In the genomic region with DNA sequence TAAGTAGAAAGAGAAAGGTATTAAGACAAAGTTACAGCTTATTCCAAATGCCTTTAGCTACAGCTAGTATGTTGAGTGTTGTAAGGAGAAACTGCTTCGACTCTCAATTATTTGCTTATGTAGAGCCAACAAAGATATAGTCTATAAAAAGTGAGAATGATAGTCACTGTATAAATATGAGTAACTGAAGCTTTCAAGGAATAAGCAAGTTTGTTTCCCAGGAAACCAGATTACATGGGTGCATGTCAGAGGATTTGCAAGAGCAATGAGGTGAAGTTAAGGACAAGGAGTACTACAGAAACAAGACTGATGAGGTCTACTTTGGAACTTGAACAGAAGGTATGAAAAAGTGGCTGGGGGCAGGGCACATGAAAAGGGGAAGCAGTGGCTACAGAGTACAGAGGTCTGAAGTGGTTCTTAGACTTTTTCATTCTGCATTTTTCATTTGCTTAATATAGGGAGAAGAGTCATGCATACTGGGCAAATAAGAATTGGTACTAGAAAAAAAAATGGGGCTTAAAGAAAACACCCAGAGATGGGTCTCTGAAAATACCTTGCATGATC, we compare ENCODE assay signal across 13 cellular contexts.
A peak's percentile ranks its signal among the peaks of the same experiment; 100 is the strongest.
DNase-seq lines count a peak whose midpoint lies in the region; ATAC-seq and TF ChIP-seq lines count a peak whose summit lies in the region.
"Had no signal": no experiment of that assay in that cellular context is flagged by ENCODE, and none has a peak within 500 bp of the region (broad histone marks: within the 10 kb centered on the region; RNA-seq: fewer than 3 reads in every experiment).

No MANE protein-coding gene starts in this region.

- WGBS in mesendoderm (ENCODE audit: extremely low coverage, insufficient coverage, low lambda C conversion rate), result no CpG with 5 or more reads among the region's 1 CpG
- 89 to 100% methylated on average over 1 of the region's 1 CpG for WGBS in endodermal cell (ENCODE audit: insufficient coverage in 1 of 2, insufficient read length in 1 of 2), 2 experiments

- no peak overlapping the region for H4K5ac ChIP-seq in mesendoderm (ENCODE audit: low read length)

- H3K36me3 ChIP-seq in mesendoderm (ENCODE audit: control insufficient read depth, insufficient read depth, low read length), result no peaks in the 10 kb centered on the region
- H3K36me3 ChIP-seq in right atrium auricular region, result no peaks in the 10 kb centered on the region
- no peaks in the 10 kb centered on the region for H3K36me3 ChIP-seq in endodermal cell (ENCODE audit: control insufficient read depth, insufficient read depth, low read length)

- no peaks in the 10 kb centered on the region for H3K79me2 ChIP-seq in mesendoderm (ENCODE audit: control insufficient read depth, insufficient read depth, low read length)

- ATAC-seq in GM19452 (IDR thresholded peaks at IDR 0.05; ENCODE audit: unreplicated experiment) (peak; percentile 61), HG02885 (IDR thresholded peaks at IDR 0.05; ENCODE audit: poor library complexity, unreplicated experiment) (peak; percentile 84)
- ATAC-seq: activated CD4-positive, alpha-beta T cell treated with anti-CD3 and anti-CD28 coated beads for 36 hours had no signal

- no peak overlapping the region for H3K56ac ChIP-seq in mesendoderm (ENCODE audit: low read length)

- no peaks in the 10 kb centered on the region for H3K9me3 Mint-ChIP-seq in endodermal cell
- H3K9me3 Mint-ChIP-seq: activated naive CD4-positive, alpha-beta T cell treated with anti-CD3 and anti-CD28 coated beads for 36 hours had no signal

- no peak overlapping the region for H3K4me3 Mint-ChIP-seq in endodermal cell
- H3K4me3 Mint-ChIP-seq: activated CD4-positive, alpha-beta T cell treated with anti-CD3 and anti-CD28 coated beads for 36 hours; activated naive CD4-positive, alpha-beta T cell treated with anti-CD3 and anti-CD28 coated beads for 36 hours had no signal

- H3K4ac ChIP-seq in mesendoderm (ENCODE audit: low read depth, low read length), result no peak overlapping the region

- no peaks in the 10 kb centered on the region for H3K27me3 ChIP-seq in mesendoderm (ENCODE audit: insufficient read depth, low read length, poor library complexity)
- H3K27me3 ChIP-seq in right atrium auricular region, result no peaks in the 10 kb centered on the region
- no peaks in the 10 kb centered on the region for H3K27me3 ChIP-seq in endodermal cell (ENCODE audit: control insufficient read depth, insufficient read depth, low read length, poor library complexity, severe bottlenecking)

- H3K36me3 Mint-ChIP-seq in endodermal cell (ENCODE audit: low read depth), result no peaks in the 10 kb centered on the region

- no peak overlapping the region for H2BK5ac ChIP-seq in mesendoderm (ENCODE audit: low read length)

- H3K27me3 Mint-ChIP-seq in endodermal cell (ENCODE audit: insufficient read depth), result peaks cover 2% of the 10 kb centered on the region
- H3K27me3 Mint-ChIP-seq: activated CD4-positive, alpha-beta T cell treated with anti-CD3 and anti-CD28 coated beads for 36 hours had no signal

- no peak overlapping the region for H3K18ac ChIP-seq in mesendoderm (ENCODE audit: low read length)

- no peak overlapping the region for H3K9ac ChIP-seq in mesendoderm (ENCODE audit: low read length)
- H3K9ac ChIP-seq in endodermal cell (ENCODE audit: extremely low read depth, low read length, poor library complexity, severe bottlenecking), result no peak overlapping the region

- no peaks in the 10 kb centered on the region for H3K79me1 ChIP-seq in mesendoderm (ENCODE audit: low read length)

- H2BK15ac ChIP-seq in mesendoderm (replicated peaks; ENCODE audit: low read depth), result no peak overlapping the region

- no peak overlapping the region for H3K27ac Mint-ChIP-seq in endodermal cell
- H3K27ac Mint-ChIP-seq: activated CD4-positive, alpha-beta T cell treated with anti-CD3 and anti-CD28 coated beads for 36 hours; activated naive CD4-positive, alpha-beta T cell treated with anti-CD3 and anti-CD28 coated beads for 36 hours had no signal

- TF ChIP-seq CTCF in right atrium auricular region (IDR thresholded peaks at IDR 0.05) (no peak), endodermal cell (conservative IDR thresholded peaks at IDR 0.05) (no peak)

- no peaks in the 10 kb centered on the region for H3K9me3 ChIP-seq in right atrium auricular region
- no peaks in the 10 kb centered on the region for H3K9me3 ChIP-seq in endodermal cell (ENCODE audit: control insufficient read depth, low read length)

- H3K27ac ChIP-seq in mesendoderm (ENCODE audit: low read depth, low read length), result no peak overlapping the region
- H3K27ac ChIP-seq in right atrium auricular region, result no peak overlapping the region
- H3K27ac ChIP-seq in endodermal cell (ENCODE audit: low read depth, low read length), result no peak overlapping the region
- H3K27ac ChIP-seq: RWPE1, skin epidermis had no signal

- H2BK120ac ChIP-seq in mesendoderm (ENCODE audit: low read depth, low read length), result no peak overlapping the region

- no peak overlapping the region for H2AK5ac ChIP-seq in mesendoderm (ENCODE audit: low read length)

- H3K4me1 Mint-ChIP-seq in endodermal cell, result no peaks in the 10 kb centered on the region
- H3K4me1 Mint-ChIP-seq: activated CD4-positive, alpha-beta T cell treated with anti-CD3 and anti-CD28 coated beads for 36 hours had no signal

- H4K8ac ChIP-seq in mesendoderm (ENCODE audit: low read depth, low read length), result no peak overlapping the region

- H3K23ac ChIP-seq in mesendoderm (ENCODE audit: low read length), result no peak overlapping the region

- DNase-seq in NOMO-1 treated with dmso at 0.1 percent for 144 hours (lab: John Stamatoyannopoulos, UW; ENCODE audit: unreplicated experiment), result peak; percentile 4
- peak; percentile 15 for DNase-seq in renal cortical epithelial cell (ENCODE audit: low read depth)
- DNase-seq in mesendoderm, result no peak
- no peak for DNase-seq in right atrium auricular region (ENCODE audit: low spot score)
- no peak for DNase-seq in endodermal cell
- DNase-seq in DMS153 treated with DMSO at 0.1 percent for 48 hours (lab: John Stamatoyannopoulos, UW; ENCODE audit: unreplicated experiment), result no peak
- DNase-seq: activated CD4-positive, alpha-beta T cell treated with anti-CD3 and anti-CD28 coated beads for 36 hours; activated naive CD4-positive, alpha-beta T cell treated with anti-CD3 and anti-CD28 coated beads for 36 hours; NCI-H2029 had no signal

- H3K4me1 ChIP-seq in mesendoderm (ENCODE audit: control insufficient read depth, low read depth, low read length) (no peaks in the 10 kb centered on the region), right atrium auricular region (no peaks in the 10 kb centered on the region), endodermal cell (ENCODE audit: control insufficient read depth, insufficient read depth, low read length) (no peaks in the 10 kb centered on the region)

- H3K4me3 ChIP-seq in mesendoderm (ENCODE audit: low read length) (no peak overlapping the region), right atrium auricular region (no peak overlapping the region), endodermal cell (ENCODE audit: low read length) (no peak overlapping the region)
- H3K4me3 ChIP-seq: skin epidermis had no signal

- H3K4me2 ChIP-seq in mesendoderm (ENCODE audit: low read length), result no peak overlapping the region

Comparison
In these comparisons a context has a peak if more than half of its experiments do, and no peak if none do; other contexts are left out.
1. DNase-seq: peak in NOMO-1 treated with dmso at 0.1 percent for 144 hours (single experiment) and renal cortical epithelial cell (single experiment); none in mesendoderm (single experiment), right atrium auricular region (single experiment), endodermal cell (single experiment) and DMS153 treated with DMSO at 0.1 percent for 48 hours (single experiment).